ENCODE assay signal across 19 cellular contexts in the genomic region with DNA sequence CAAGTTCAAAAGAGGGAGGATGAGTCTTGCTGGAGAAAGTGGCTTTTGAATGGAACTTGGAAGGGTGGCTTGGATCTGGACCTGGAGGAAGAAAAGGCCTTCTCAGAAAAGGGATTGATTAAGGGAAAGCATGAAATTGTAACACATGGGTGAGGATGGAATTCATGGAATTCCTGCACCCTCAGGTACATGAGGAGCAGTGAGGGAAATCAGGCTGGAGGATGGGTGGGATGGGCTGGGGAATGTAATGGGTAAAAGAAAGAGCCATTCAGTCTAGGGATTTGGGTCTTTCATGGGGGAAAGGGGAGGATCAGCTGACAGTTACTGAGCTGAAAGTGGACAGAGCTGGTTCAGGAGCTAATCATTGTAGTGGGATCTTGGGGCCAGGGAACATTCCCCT. TPM values are rescaled to one million over a fixed set of nuclear protein-coding genes. Genes with fewer than 3 reads are reported as not detected.
A peak's percentile ranks its signal among the peaks of the same experiment; 100 is the strongest.
DNase-seq lines count a peak whose midpoint lies in the region; ATAC-seq and TF ChIP-seq lines count a peak whose summit lies in the region.
"Had no signal": no experiment of that assay in that cellular context is flagged by ENCODE, and none has a peak within 500 bp of the region (broad histone marks: within the 10 kb centered on the region; RNA-seq: fewer than 3 reads in every experiment).

No MANE protein-coding gene starts in this region.

- H3K4me3 Mint-ChIP-seq in WTC11 = no peak overlapping the region
- H3K4me3 Mint-ChIP-seq in nephron progenitor cell = no peak overlapping the region
- H3K4me3 Mint-ChIP-seq in naive thymus-derived CD4-positive, alpha-beta T cell = no peak overlapping the region
- H3K4me3 Mint-ChIP-seq: CD14-positive monocyte had no signal

- peak overlapping the region; percentile 81 for H3K27ac ChIP-seq in vagina
- no peak overlapping the region for H3K27ac ChIP-seq in naive thymus-derived CD4-positive, alpha-beta T cell (ENCODE audit: low read depth, low read length)
- H3K27ac ChIP-seq: HL-60 had no signal

- TF ChIP-seq POLR2A in vagina (IDR thresholded peaks at IDR 0.05) = no peak

- POLR2A ChIA-PET in WTC11 (lab: Charles Lee) = no interaction called here
- POLR2A ChIA-PET in naive thymus-derived CD4-positive, alpha-beta T cell (lab: Charles Lee) = no interaction called here

- no peak for TF ChIP-seq CTCF in WTC11 (IDR thresholded peaks at IDR 0.05)
- no peak for TF ChIP-seq CTCF in nephron progenitor cell (IDR thresholded peaks at IDR 0.05)
- TF ChIP-seq CTCF in vagina (IDR thresholded peaks at IDR 0.05) = no peak

- intact Hi-C loops in vagina (cut with DNase I) = no loop called here
- intact Hi-C loops in naive thymus-derived CD4-positive, alpha-beta T cell (cut with micrococcal nuclease) = no loop called here

- H3K9me3 Mint-ChIP-seq in WTC11 (no peaks in the 10 kb centered on the region), nephron progenitor cell (no peaks in the 10 kb centered on the region)
- H3K9me3 Mint-ChIP-seq in naive thymus-derived CD4-positive, alpha-beta T cell = no peaks in the 10 kb centered on the region

- H3K4me3 ChIP-seq in vagina = no peak overlapping the region
- no peak overlapping the region for H3K4me3 ChIP-seq in naive thymus-derived CD4-positive, alpha-beta T cell (ENCODE audit: low read length)
- H3K4me3 ChIP-seq: HAP-1, K562 had no signal

- H3K9me3 ChIP-seq in vagina = no peaks in the 10 kb centered on the region
- no peaks in the 10 kb centered on the region for H3K9me3 ChIP-seq in naive thymus-derived CD4-positive, alpha-beta T cell (ENCODE audit: control insufficient read depth in 2 of 3, low read length in 3 of 3)
- H3K9me3 ChIP-seq: HAP-1 had no signal

- peak; percentile 41; the same call in 1 of the 2 replicates for ATAC-seq in WTC11
- ATAC-seq in HG03565 (IDR thresholded peaks at IDR 0.05; ENCODE audit: unreplicated experiment) = no peak
- ATAC-seq in naive thymus-derived CD4-positive, alpha-beta T cell = no peak
- ATAC-seq in GM19023 (IDR thresholded peaks at IDR 0.05; ENCODE audit: unreplicated experiment) = no peak
- ATAC-seq: K562 had no signal

- H3K4me1 Mint-ChIP-seq in WTC11 (no peaks in the 10 kb centered on the region), nephron progenitor cell (peaks cover 68% of the 10 kb centered on the region)
- H3K4me1 Mint-ChIP-seq in naive thymus-derived CD4-positive, alpha-beta T cell = no peaks in the 10 kb centered on the region

- DNase-seq in WTC11 (ENCODE audit: low spot score) (no peak), kidney glomerular epithelial cell (lab: John Stamatoyannopoulos, UW) (peak; percentile 13), nephron progenitor cell (no peak), vagina (ENCODE audit: extremely low spot score in 2 of 2) (peak in 1 of 2 donors; percentile 58)
- no peak for DNase-seq in naive thymus-derived CD4-positive, alpha-beta T cell
- DNase-seq: ACHN, AML-193, DMS153, MV-4-11, NCI-H1417, NCI-H1930, NCI-H774 had no signal

- no peaks in the 10 kb centered on the region for H3K36me3 ChIP-seq in vagina
- no peaks in the 10 kb centered on the region for H3K36me3 ChIP-seq in naive thymus-derived CD4-positive, alpha-beta T cell (ENCODE audit: control insufficient read depth in 2 of 3, insufficient read depth in 3 of 3, low read length in 3 of 3)
- H3K36me3 ChIP-seq: HAP-1 had no signal

- no peaks in the 10 kb centered on the region for H3K27me3 ChIP-seq in vagina
- H3K27me3 ChIP-seq in naive thymus-derived CD4-positive, alpha-beta T cell (ENCODE audit: control insufficient read depth in 2 of 2, insufficient read depth in 2 of 2, low read length in 2 of 2) = no peaks in the 10 kb centered on the region

- H3K4me1 ChIP-seq in vagina = peaks cover 84% of the 10 kb centered on the region
- H3K4me1 ChIP-seq in naive thymus-derived CD4-positive, alpha-beta T cell (ENCODE audit: control insufficient read depth in 2 of 2, insufficient read depth in 2 of 2, low read length in 2 of 2) = no peaks in the 10 kb centered on the region

- CTCF ChIA-PET in WTC11 (lab: Charles Lee) = interaction anchor here (1.0 kb wide), 1 partner anchor 11 kb away, joined by 3 read pairs; no protein-coding TSS in a partner anchor
- CTCF ChIA-PET in naive thymus-derived CD4-positive, alpha-beta T cell (lab: Charles Lee) = no interaction called here

- H3K27ac Mint-ChIP-seq in WTC11 (no peak overlapping the region), nephron progenitor cell (peak overlapping the region; percentile 44)
- no peak overlapping the region for H3K27ac Mint-ChIP-seq in naive thymus-derived CD4-positive, alpha-beta T cell
- H3K27ac Mint-ChIP-seq: CD14-positive monocyte had no signal

- H3K36me3 Mint-ChIP-seq in WTC11 = no peaks in the 10 kb centered on the region
- H3K36me3 Mint-ChIP-seq in nephron progenitor cell (ENCODE audit: low read depth) = no peaks in the 10 kb centered on the region
- peaks cover 0 to 3% (median 0%) of the 10 kb centered on the region in 5 donors for H3K36me3 Mint-ChIP-seq in naive thymus-derived CD4-positive, alpha-beta T cell
- H3K36me3 Mint-ChIP-seq: CD14-positive monocyte had no signal

- H3K27me3 Mint-ChIP-seq in WTC11 (ENCODE audit: low read depth) = no peaks in the 10 kb centered on the region
- H3K27me3 Mint-ChIP-seq in nephron progenitor cell (ENCODE audit: low read depth, poor library complexity) = no peaks in the 10 kb centered on the region
- peaks cover 0 to 3% (median 0%) of the 10 kb centered on the region in 5 donors for H3K27me3 Mint-ChIP-seq in naive thymus-derived CD4-positive, alpha-beta T cell

TF ChIP-seq in WTC11, 78 proteins besides CTCF, POLR2A, EP300 and RAD21:
- TF ChIP-seq RELA (CRISPR knock-in tag; IDR thresholded peaks at IDR 0.05; ENCODE audit: borderline replicate concordance) (no peak), ERG (CRISPR knock-in tag; IDR thresholded peaks at IDR 0.05) (no peak), NFATC4 (CRISPR knock-in tag; IDR thresholded peaks at IDR 0.05) (no peak), FOXP1 (CRISPR knock-in tag; IDR thresholded peaks at IDR 0.05; ENCODE audit: borderline replicate concordance) (no peak), ZNF416 (CRISPR knock-in tag; IDR thresholded peaks at IDR 0.05) (no peak), HMGA2 (CRISPR knock-in tag; IDR thresholded peaks at IDR 0.05) (no peak), ARID4B (CRISPR knock-in tag; IDR thresholded peaks at IDR 0.05; ENCODE audit: borderline replicate concordance) (no peak)
- TF ChIP-seq, protein P1, sequence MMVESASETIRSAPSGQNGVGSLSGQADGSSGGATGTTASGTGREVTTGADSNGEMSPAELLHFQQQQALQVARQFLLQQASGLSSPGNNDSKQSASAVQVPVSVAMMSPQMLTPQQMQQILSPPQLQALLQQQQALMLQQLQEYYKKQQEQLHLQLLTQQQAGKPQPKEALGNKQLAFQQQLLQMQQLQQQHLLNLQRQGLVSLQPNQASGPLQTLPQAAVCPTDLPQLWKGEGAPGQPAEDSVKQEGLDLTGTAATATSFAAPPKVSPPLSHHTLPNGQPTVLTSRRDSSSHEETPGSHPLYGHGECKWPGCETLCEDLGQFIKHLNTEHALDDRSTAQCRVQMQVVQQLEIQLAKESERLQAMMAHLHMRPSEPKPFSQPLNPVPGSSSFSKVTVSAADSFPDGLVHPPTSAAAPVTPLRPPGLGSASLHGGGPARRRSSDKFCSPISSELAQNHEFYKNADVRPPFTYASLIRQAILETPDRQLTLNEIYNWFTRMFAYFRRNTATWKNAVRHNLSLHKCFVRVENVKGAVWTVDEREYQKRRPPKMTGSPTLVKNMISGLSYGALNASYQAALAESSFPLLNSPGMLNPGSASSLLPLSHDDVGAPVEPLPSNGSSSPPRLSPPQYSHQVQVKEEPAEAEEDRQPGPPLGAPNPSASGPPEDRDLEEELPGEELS (CRISPR knock-in tag; IDR thresholded peaks at IDR 0.05) = no peak

RNA-seq across cellular contexts. Expression of gene HAAO, which starts 51.2 kb away (rescaled TPM):
- total RNA-seq in WTC11 (2021) (8.0 to 9.8 TPM (median 8.4 TPM) in 3 replicates), vagina (5.9 TPM)
- 1 to 10 TPM in 2 of 5 experiments, under 1 TPM in 1, not detected in 2; 0.82 to 5.1 (median 1.8) TPM for total RNA-seq in naive thymus-derived CD4-positive, alpha-beta T cell
- under 1 TPM in 1 of 2 donors, not detected in 1; 0.33 TPM for polyA plus RNA-seq in naive thymus-derived CD4-positive, alpha-beta T cell
- total RNA-seq: K562, NCI-H460 had no signal
- polyA plus RNA-seq: K562 had no signal
